Comparison of ENCODE assay signal across 2 cellular contexts in the genomic region with DNA sequence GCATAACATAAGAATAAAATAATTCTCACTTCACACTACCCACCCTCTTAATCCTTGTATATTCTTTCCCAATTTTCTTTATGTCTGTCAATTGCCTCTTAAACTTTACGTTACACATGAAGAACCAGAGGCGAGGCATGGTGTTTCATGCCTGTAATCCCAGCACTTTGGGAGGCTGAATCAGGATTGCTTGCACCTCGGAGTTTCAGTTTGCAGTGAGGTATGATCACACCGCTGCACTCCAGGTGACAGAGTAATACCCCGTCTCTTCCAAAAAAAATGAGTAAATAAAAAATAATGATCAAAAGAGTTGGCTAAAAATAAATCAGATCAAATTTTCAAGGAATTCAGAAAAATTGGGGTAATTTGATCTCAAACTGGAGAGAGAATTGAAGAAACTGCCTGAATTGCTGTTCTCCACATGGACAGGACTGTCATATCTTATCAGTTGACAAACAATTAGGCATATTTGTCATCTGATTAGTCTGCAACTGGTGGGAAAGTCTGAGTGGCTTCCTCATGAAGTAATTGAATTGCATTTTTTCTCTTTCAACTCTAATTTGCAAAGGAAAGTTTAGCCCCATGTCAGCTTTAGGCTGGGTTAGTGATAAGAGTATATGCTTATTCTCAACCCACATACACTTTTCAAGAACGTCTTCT.
A peak's percentile ranks its signal among the peaks of the same experiment; 100 is the strongest.
TF ChIP-seq lines count a peak whose summit lies in the region.

No MANE protein-coding gene starts in this region.

TF ChIP-seq in IMR-90, 13 proteins besides CTCF, POLR2A, EP300 and RAD21:
- TF ChIP-seq RCOR1 (IDR thresholded peaks at IDR 0.05; ENCODE audit: insufficient replicate concordance, low read length) = no peak
- TF ChIP-seq SMC3 (IDR thresholded peaks at IDR 0.05; ENCODE audit: low read depth, low read length) = no peak
- TF ChIP-seq, protein P1, sequence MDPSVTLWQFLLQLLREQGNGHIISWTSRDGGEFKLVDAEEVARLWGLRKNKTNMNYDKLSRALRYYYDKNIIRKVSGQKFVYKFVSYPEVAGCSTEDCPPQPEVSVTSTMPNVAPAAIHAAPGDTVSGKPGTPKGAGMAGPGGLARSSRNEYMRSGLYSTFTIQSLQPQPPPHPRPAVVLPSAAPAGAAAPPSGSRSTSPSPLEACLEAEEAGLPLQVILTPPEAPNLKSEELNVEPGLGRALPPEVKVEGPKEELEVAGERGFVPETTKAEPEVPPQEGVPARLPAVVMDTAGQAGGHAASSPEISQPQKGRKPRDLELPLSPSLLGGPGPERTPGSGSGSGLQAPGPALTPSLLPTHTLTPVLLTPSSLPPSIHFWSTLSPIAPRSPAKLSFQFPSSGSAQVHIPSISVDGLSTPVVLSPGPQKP (IDR thresholded peaks at IDR 0.05; ENCODE audit: borderline replicate concordance, low read depth, low read length) = no peak
- no peak for TF ChIP-seq RFX5 (IDR thresholded peaks at IDR 0.05; ENCODE audit: low read depth, low read length)
- TF ChIP-seq MAFK (IDR thresholded peaks at IDR 0.05; ENCODE audit: low read depth, low read length) = no peak
- no peak for TF ChIP-seq CHD1 (IDR thresholded peaks at IDR 0.05; ENCODE audit: low read depth, low read length)
- TF ChIP-seq BHLHE40 (IDR thresholded peaks at IDR 0.05; ENCODE audit: low read depth, low read length) = no peak
- TF ChIP-seq, protein P2, sequence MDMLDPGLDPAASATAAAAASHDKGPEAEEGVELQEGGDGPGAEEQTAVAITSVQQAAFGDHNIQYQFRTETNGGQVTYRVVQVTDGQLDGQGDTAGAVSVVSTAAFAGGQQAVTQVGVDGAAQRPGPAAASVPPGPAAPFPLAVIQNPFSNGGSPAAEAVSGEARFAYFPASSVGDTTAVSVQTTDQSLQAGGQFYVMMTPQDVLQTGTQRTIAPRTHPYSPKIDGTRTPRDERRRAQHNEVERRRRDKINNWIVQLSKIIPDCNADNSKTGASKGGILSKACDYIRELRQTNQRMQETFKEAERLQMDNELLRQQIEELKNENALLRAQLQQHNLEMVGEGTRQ (IDR thresholded peaks at IDR 0.05; ENCODE audit: low read depth, low read length) = no peak
- TF ChIP-seq FOS (IDR thresholded peaks at IDR 0.05; ENCODE audit: low read depth, low read length) = no peak
- TF ChIP-seq MAZ (IDR thresholded peaks at IDR 0.05; ENCODE audit: borderline replicate concordance, low read depth, low read length) = no peak
- no peak for TF ChIP-seq CEBPB (IDR thresholded peaks at IDR 0.05; ENCODE audit: low read depth, low read length)
- no peak for TF ChIP-seq MXI1 (IDR thresholded peaks at IDR 0.05; ENCODE audit: borderline replicate concordance, low read depth, low read length)
- no peak for TF ChIP-seq NFE2L2 (IDR thresholded peaks at IDR 0.05; ENCODE audit: low read depth, low read length)

TF ChIP-seq in SK-N-SH, 30 proteins besides CTCF, POLR2A, EP300 and RAD21:
- TF ChIP-seq RCOR1 (IDR thresholded peaks at IDR 0.05; ENCODE audit: low read length) = peak; percentile 73
- TF ChIP-seq POLR2AphosphoS5 (IDR thresholded peaks at IDR 0.05; ENCODE audit: low read depth, low read length) = no peak
- peak; percentile 30; the same call in 1 of the 2 replicates for TF ChIP-seq TCF12 (IDR thresholded peaks at IDR 0.05)
- TF ChIP-seq, protein P3, sequence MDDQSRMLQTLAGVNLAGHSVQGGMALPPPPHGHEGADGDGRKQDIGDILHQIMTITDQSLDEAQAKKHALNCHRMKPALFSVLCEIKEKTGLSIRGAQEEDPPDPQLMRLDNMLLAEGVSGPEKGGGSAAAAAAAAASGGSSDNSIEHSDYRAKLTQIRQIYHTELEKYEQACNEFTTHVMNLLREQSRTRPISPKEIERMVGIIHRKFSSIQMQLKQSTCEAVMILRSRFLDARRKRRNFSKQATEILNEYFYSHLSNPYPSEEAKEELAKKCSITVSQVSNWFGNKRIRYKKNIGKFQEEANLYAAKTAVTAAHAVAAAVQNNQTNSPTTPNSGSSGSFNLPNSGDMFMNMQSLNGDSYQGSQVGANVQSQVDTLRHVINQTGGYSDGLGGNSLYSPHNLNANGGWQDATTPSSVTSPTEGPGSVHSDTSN (IDR thresholded peaks at IDR 0.05) = peak; percentile 16; the same call in 1 of the 2 replicates
- peak; percentile 56; the same call in 1 of the 2 replicates for TF ChIP-seq MXI1 (IDR thresholded peaks at IDR 0.05; ENCODE audit: low read depth, low read length)
- peak; percentile 48; the same call in 1 of the 2 replicates for TF ChIP-seq GATA2 (CRISPR knock-in tag; IDR thresholded peaks at IDR 0.05)
- TF ChIP-seq CHD2 (IDR thresholded peaks at IDR 0.05; ENCODE audit: low read length, partially characterized antibody) = peak; percentile 16
- TF ChIP-seq, protein P4, sequence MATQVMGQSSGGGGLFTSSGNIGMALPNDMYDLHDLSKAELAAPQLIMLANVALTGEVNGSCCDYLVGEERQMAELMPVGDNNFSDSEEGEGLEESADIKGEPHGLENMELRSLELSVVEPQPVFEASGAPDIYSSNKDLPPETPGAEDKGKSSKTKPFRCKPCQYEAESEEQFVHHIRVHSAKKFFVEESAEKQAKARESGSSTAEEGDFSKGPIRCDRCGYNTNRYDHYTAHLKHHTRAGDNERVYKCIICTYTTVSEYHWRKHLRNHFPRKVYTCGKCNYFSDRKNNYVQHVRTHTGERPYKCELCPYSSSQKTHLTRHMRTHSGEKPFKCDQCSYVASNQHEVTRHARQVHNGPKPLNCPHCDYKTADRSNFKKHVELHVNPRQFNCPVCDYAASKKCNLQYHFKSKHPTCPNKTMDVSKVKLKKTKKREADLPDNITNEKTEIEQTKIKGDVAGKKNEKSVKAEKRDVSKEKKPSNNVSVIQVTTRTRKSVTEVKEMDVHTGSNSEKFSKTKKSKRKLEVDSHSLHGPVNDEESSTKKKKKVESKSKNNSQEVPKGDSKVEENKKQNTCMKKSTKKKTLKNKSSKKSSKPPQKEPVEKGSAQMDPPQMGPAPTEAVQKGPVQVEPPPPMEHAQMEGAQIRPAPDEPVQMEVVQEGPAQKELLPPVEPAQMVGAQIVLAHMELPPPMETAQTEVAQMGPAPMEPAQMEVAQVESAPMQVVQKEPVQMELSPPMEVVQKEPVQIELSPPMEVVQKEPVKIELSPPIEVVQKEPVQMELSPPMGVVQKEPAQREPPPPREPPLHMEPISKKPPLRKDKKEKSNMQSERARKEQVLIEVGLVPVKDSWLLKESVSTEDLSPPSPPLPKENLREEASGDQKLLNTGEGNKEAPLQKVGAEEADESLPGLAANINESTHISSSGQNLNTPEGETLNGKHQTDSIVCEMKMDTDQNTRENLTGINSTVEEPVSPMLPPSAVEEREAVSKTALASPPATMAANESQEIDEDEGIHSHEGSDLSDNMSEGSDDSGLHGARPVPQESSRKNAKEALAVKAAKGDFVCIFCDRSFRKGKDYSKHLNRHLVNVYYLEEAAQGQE (IDR thresholded peaks at IDR 0.05; ENCODE audit: low read depth, low read length) = no peak
- TF ChIP-seq YY1 (IDR thresholded peaks at IDR 0.05; ENCODE audit: low read depth) = no peak
